33 cellular contexts compared by ENCODE assay signal in the genomic region with DNA sequence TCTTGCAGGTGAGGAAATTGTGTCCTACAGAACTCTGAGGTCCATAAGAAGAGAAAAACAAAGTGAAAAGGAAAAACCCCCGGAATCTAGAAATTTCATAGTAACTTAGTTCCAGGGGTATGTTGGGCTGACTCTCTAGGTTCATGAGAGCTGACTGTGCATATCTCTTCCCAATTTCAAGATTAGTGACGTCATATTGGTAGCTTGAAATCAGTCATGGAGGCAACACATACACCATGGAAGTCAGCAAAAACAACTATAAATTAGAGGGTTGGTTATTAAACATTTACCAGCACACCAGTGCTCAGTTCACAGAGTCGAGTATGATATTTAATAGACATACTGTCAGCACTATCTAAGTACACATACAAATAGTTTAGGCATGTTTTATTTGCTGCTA. TPM values are rescaled to one million over a fixed set of nuclear protein-coding genes. Genes with fewer than 3 reads are reported as not detected.
"Had no signal": no experiment of that assay in that cellular context is flagged by ENCODE, and none has a peak within 500 bp of the region (broad histone marks: within the 10 kb centered on the region; RNA-seq: fewer than 3 reads in every experiment).

No MANE protein-coding gene starts in this region.

- H3K27ac ChIP-seq: adrenal gland, ascending aorta, cardiac muscle cell, VCaP had no signal

- H3K9me3 ChIP-seq: adrenal gland, ascending aorta had no signal

- FAIRE-seq: bronchial epithelial cell, TTC549 had no signal

- DNase-seq: activated B cell treated with CpG ODN at 0.5 μM for 24 hours; activated CD4-positive, alpha-beta memory T cell treated with anti-CD3 and anti-CD28 coated beads for 36 hours; activated CD4-positive, alpha-beta T cell treated with anti-CD3 and anti-CD28 coated beads for 4 hours; activated CD4-positive, alpha-beta T cell treated with anti-CD3 and anti-CD28 coated beads, Interleukin-2, amount 10 ng/mL, durations not matched to agents 24 days and 14 days; activated CD4-positive, alpha-beta T cell treated with anti-CD3 and anti-CD28 coated beads, Interleukin-2, amount 50 U/mL, for 1 hour; activated CD4-positive, alpha-beta T cell treated with anti-CD3 and anti-CD28 coated beads, Interleukin-2, amount 50 U/mL, for 4 hours; activated CD4-positive, CD25-positive, alpha-beta regulatory T cell treated with anti-CD3 and anti-CD28 coated beads, Interleukin-2, amount 50 U/mL, for 72 hours; activated CD8-positive, alpha-beta memory T cell treated with anti-CD3 and anti-CD28 coated beads, Interleukin-2, amount 50 U/mL, for 4 hours; activated CD8-positive, alpha-beta T cell treated with anti-CD3 and anti-CD28 coated beads for 36 hours; activated effector memory CD4-positive, alpha-beta T cell treated with anti-CD3 and anti-CD28 coated beads, Interleukin-2, amount 50 U/mL, for 16 hours; activated gamma-delta T cell treated with Interleukin-2 at 50 U/mL for 16 hours; activated naive CD4-positive, alpha-beta T cell; activated naive CD4-positive, alpha-beta T cell treated with anti-CD3 and anti-CD28 coated beads for 36 hours; activated naive CD4-positive, alpha-beta T cell treated with anti-CD3 and anti-CD28 coated beads, Interleukin-2, amount 50 U/mL, for 16 hours; activated naive CD8-positive, alpha-beta T cell treated with anti-CD3 and anti-CD28 coated beads for 36 hours; activated T-cell treated with anti-CD3 and anti-CD28 coated beads for 4 hours; activated T-cell treated with anti-CD3 and anti-CD28 coated beads, Interleukin-2, amount 50 U/mL, for 1 hour; activated T-cell treated with anti-CD3 and anti-CD28 coated beads, Interleukin-2, amount 50 U/mL, for 4 hours; activated T-cell treated with anti-CD3 and anti-CD28 coated beads, Interleukin-2, amount 50 U/mL, for 72 hours; adrenal gland; amniotic stem cell; caudate nucleus; cerebellar nuclear complex; T-helper 1 cell; T-helper 2 cell; T-helper 9 cell had no signal

- H3K4me1 ChIP-seq: adrenal gland, ascending aorta had no signal

- ATAC-seq: activated CD8-positive, alpha-beta T cell treated with anti-CD3 and anti-CD28 coated beads for 36 hours; activated naive CD4-positive, alpha-beta T cell treated with anti-CD3 and anti-CD28 coated beads, Interleukin-2, amount 50 U/mL, for 72 hours; activated T-cell treated with anti-CD3 and anti-CD28 coated beads, Interleukin-2, amount 50 U/mL, for 4 hours; activated T-cell treated with anti-CD3 and anti-CD28 coated beads, Interleukin-2, amount 50 U/mL, for 72 hours; activated T-helper 17 cell treated with anti-CD3 and anti-CD28 coated beads, Interleukin-2, amount 50 U/mL, for 72 hours had no signal

- H3K36me3 ChIP-seq: adrenal gland, ascending aorta, cardiac muscle cell had no signal

- H3K4me3 ChIP-seq: adrenal gland, ascending aorta, cardiac muscle cell had no signal

- H3K27me3 ChIP-seq: ascending aorta had no signal

RNA-seq across cellular contexts. Expression of a gene that starts 49.8 kb away (rescaled TPM):
- total RNA-seq: activated CD4-positive, alpha-beta memory T cell treated with anti-CD3 and anti-CD28 coated beads for 36 hours had no signal
